ENCODE assay signal across 8 cellular contexts in genomic region chr9:136881691-136882108, GRCh38. TPM values are rescaled to one million over a fixed set of nuclear protein-coding genes. Genes with fewer than 3 reads are reported as not detected.
DNase-seq lines count a peak whose midpoint lies in the region; ATAC-seq and TF ChIP-seq lines count a peak whose summit lies in the region.

No MANE protein-coding gene starts in this region.

- peaks cover 5 to 30% (median 24%) of the 10 kb centered on the region in 9 donors for H3K4me1 ChIP-seq in heart right ventricle
- H3K4me1 ChIP-seq in fibroblast of lung (ENCODE audit: control insufficient read depth, extremely low read depth, insufficient read depth, low read length): peaks cover 3% of the 10 kb centered on the region

- H2AFZ ChIP-seq in fibroblast of lung (ENCODE audit: low read length): peak overlapping the region; percentile 2

- H3K27ac ChIP-seq in heart right ventricle: peak overlapping the region in 9 of 10 donors; percentile 9 to 89 (median 56)
- H3K27ac ChIP-seq in fibroblast of lung (ENCODE audit: insufficient read depth, low read length): no peak overlapping the region

- 9 to 11% methylated on average over 9 of the region's 9 CpGs for WGBS in heart right ventricle, 2 donors

- H3K4me3 ChIP-seq in heart right ventricle (peak overlapping the region in 4 of 10 donors; percentile 20 to 51 (median 24)), fibroblast of lung (replicated peaks in 1 of 4; ENCODE audit: control extremely low read depth in 1 of 4, insufficient read depth in 1 of 4, low read depth in 3 of 4, low read length in 4 of 4) (peak overlapping the region in 1 of 4 experiments; percentile 27)

- intact Hi-C loops in heart right ventricle (cut with DNase I) (loop anchor here in 1 of 10 donors (10.0 kb wide), 1 partner anchor 53 kb away; no protein-coding TSS in a partner anchor), left cardiac atrium (cut with DNase I) (no loop called here)

- peak overlapping the region; percentile 45 for H3K4me2 ChIP-seq in fibroblast of lung (ENCODE audit: extremely low read depth, insufficient read depth, low read length)

- no peaks in the 10 kb centered on the region for H4K20me1 ChIP-seq in fibroblast of lung (ENCODE audit: control insufficient read depth, extremely low read depth, insufficient read depth, low read length)

- H3K27me3 ChIP-seq in heart right ventricle (no peaks in the 10 kb centered on the region), fibroblast of lung (ENCODE audit: control insufficient read depth, insufficient read depth, low read length) (no peaks in the 10 kb centered on the region)

- DNase-seq in heart right ventricle (peak in 1 of 2 donors; percentile 45), left cardiac atrium (no peak), fibroblast of lung (ENCODE audit: low read depth in 2 of 2) (peak; percentile 12 to 28), H4 (ENCODE audit: low spot score) (no peak), SHP77 (lab: John Stamatoyannopoulos, UW) (no peak), NCI-H1694 treated with DMSO at 0.1 percent for 48 hours (lab: John Stamatoyannopoulos, UW) (no peak)
- peak; percentile 57 for DNase-seq in activated CD4-positive, CD25-positive, alpha-beta regulatory T cell treated with anti-CD3 and anti-CD28 coated beads, Interleukin-2, amount 50 U/mL, for 72 hours
- DNase-seq in stimulated activated CD4-positive, alpha-beta T cell treated with anti-CD3 and anti-CD28 coated beads, Interleukin-4, amount 100 ng/mL, for 4 hours: peak; percentile 61 to 63

- H3K9ac ChIP-seq in fibroblast of lung (ENCODE audit: insufficient read depth, low read length): no peak overlapping the region

- H3K79me2 ChIP-seq in fibroblast of lung (ENCODE audit: control insufficient read depth, insufficient read depth, low read length): no peaks in the 10 kb centered on the region

- ATAC-seq in heart right ventricle (peak in 7 of 8 donors; percentile 34 to 69 (median 59)), left cardiac atrium (no peak)

- no peak for TF ChIP-seq CTCF in heart right ventricle (IDR thresholded peaks at IDR 0.05)
- no peak for TF ChIP-seq CTCF in fibroblast of lung (conservative IDR thresholded peaks at IDR 0.05 in 1 of 2, IDR thresholded peaks at IDR 0.05 in 1 of 2; ENCODE audit: low read depth in 1 of 2, low read length in 2 of 2)

- H3K36me3 ChIP-seq in heart right ventricle (no peaks in the 10 kb centered on the region), fibroblast of lung (ENCODE audit: control insufficient read depth, insufficient read depth, low read length) (no peaks in the 10 kb centered on the region)

- no peaks in the 10 kb centered on the region for H3K9me3 ChIP-seq in heart right ventricle
- H3K9me3 ChIP-seq in fibroblast of lung (ENCODE audit: control insufficient read depth, insufficient read depth, low read depth, low read length): no peaks in the 10 kb centered on the region

RNA-seq across cellular contexts. Expression of gene TRAF2, which starts 4.6 kb away (rescaled TPM):
- total RNA-seq in heart right ventricle (10 to 100 TPM in 5 of 10 donors, 1 to 10 TPM in 5; 5.4 to 14.8 (median 9.7) TPM), left cardiac atrium (10 to 100 TPM in 1 of 2 donors, 1 to 10 TPM in 1; 8.8 to 11.8 TPM), fibroblast of lung (8.0 and 8.4 TPM in 2 replicates)
- polyA plus RNA-seq in heart right ventricle (10 to 100 TPM; 10.1 to 17.0 TPM), fibroblast of lung (3.7 and 4.3 TPM in 2 replicates)
- polyA plus RNA-seq in fibroblast of lung (2012): 5.2 and 7.6 TPM in 2 replicates
- 11.0 and 17.7 TPM in 2 replicates for polyA minus RNA-seq in fibroblast of lung (ENCODE audit: low replicate concordance)
- 8.1 and 11.3 TPM in 2 replicates for total RNA-seq in H4 (2014; rRNA removed; shearing (Covaris generic))

RNA-seq across cellular contexts. Expression of gene EDF1, which starts 15.6 kb away (rescaled TPM):
- 100 to 1,000 TPM; 289 to 375 (median 329) TPM for total RNA-seq in heart right ventricle
- 1,000 to 10,000 TPM in 1 of 2 donors, 100 to 1,000 TPM in 1; 624 to 1,058 TPM for polyA plus RNA-seq in heart right ventricle
- 100 to 1,000 TPM; 296 to 304 TPM for total RNA-seq in left cardiac atrium
- total RNA-seq in fibroblast of lung: 279 and 317 TPM in 2 replicates
- polyA plus RNA-seq in fibroblast of lung: 309 and 387 TPM in 2 replicates
- 523 and 567 TPM in 2 replicates for polyA plus RNA-seq in fibroblast of lung (2012)
- 46.4 and 81.8 TPM in 2 replicates for polyA minus RNA-seq in fibroblast of lung (ENCODE audit: low replicate concordance)
- total RNA-seq in H4 (2014; rRNA removed; shearing (Covaris generic)): 458 and 510 TPM in 2 replicates

RNA-seq across cellular contexts. Expression of gene MAMDC4, which starts 29.6 kb away (rescaled TPM):
- total RNA-seq in heart right ventricle (10 to 100 TPM in 2 of 10 donors, 1 to 10 TPM in 8; 4.1 to 11.3 (median 8.3) TPM), left cardiac atrium (1 to 10 TPM; 3.7 to 8.4 TPM), fibroblast of lung (3.3 and 4.6 TPM in 2 replicates)
- polyA plus RNA-seq in heart right ventricle (10 to 100 TPM in 1 of 2 donors, 1 to 10 TPM in 1; 8.0 to 45.4 TPM), fibroblast of lung (0.30 and 0.37 TPM in 2 replicates)
- polyA plus RNA-seq in fibroblast of lung (2012): 0.60 and 0.91 TPM in 2 replicates
- polyA minus RNA-seq in fibroblast of lung (ENCODE audit: low replicate concordance): 1.1 TPM in 1 of 2 replicates, not detected in the other
- total RNA-seq in H4 (2014; rRNA removed; shearing (Covaris generic)): 0.12 and 0.15 TPM in 2 replicates

RNA-seq across cellular contexts. Expression of gene PHPT1, which starts 32.5 kb away (rescaled TPM):
- total RNA-seq in heart right ventricle: 100 to 1,000 TPM; 310 to 376 (median 327) TPM
- polyA plus RNA-seq in heart right ventricle: 100 to 1,000 TPM; 354 to 650 TPM
- total RNA-seq in left cardiac atrium: 100 to 1,000 TPM; 184 to 189 TPM
- 175 and 190 TPM in 2 replicates for total RNA-seq in fibroblast of lung
- polyA plus RNA-seq in fibroblast of lung: 99.6 and 108 TPM in 2 replicates
- 153 TPM in 2 replicates for polyA plus RNA-seq in fibroblast of lung (2012)
- 26.7 and 34.5 TPM in 2 replicates for polyA minus RNA-seq in fibroblast of lung (ENCODE audit: low replicate concordance)
- total RNA-seq in H4 (2014; rRNA removed; shearing (Covaris generic)): 100 and 119 TPM in 2 replicates

RNA-seq across cellular contexts. Expression of gene AJM1, which starts 39.4 kb away (rescaled TPM):
- total RNA-seq in heart right ventricle (1 to 10 TPM; 3.6 to 8.3 (median 5.9) TPM), left cardiac atrium (1 to 10 TPM; 5.0 to 9.6 TPM), fibroblast of lung (1.7 and 1.8 TPM in 2 replicates)
- polyA plus RNA-seq in heart right ventricle (1 to 10 TPM; 3.4 to 7.6 TPM), fibroblast of lung (0.15 and 0.19 TPM in 2 replicates)
- polyA plus RNA-seq in fibroblast of lung (2012): 1.4 and 1.5 TPM in 2 replicates
- 0.07 and 0.20 TPM in 2 replicates for polyA minus RNA-seq in fibroblast of lung (ENCODE audit: low replicate concordance)
- 0.06 and 0.21 TPM in 2 replicates for total RNA-seq in H4 (2014; rRNA removed; shearing (Covaris generic))

Comparison
In these comparisons a context has a peak if more than half of its experiments do, and no peak if none do; other contexts are left out.
1. ATAC-seq: peak in heart right ventricle (7 of 8); none in left cardiac atrium (0 of 2).
2. DNase-seq: peak in activated CD4-positive, CD25-positive, alpha-beta regulatory T cell treated with anti-CD3 and anti-CD28 coated beads, Interleukin-2, amount 50 U/mL, for 72 hours (single experiment), fibroblast of lung (2 of 2) and stimulated activated CD4-positive, alpha-beta T cell treated with anti-CD3 and anti-CD28 coated beads, Interleukin-4, amount 100 ng/mL, for 4 hours (2 of 2); none in left cardiac atrium (single experiment), H4 (single experiment), SHP77 (0 of 2) and NCI-H1694 treated with DMSO at 0.1 percent for 48 hours (single experiment).